Comparison of ENCODE assay signal across 8 cellular contexts in the genomic region with DNA sequence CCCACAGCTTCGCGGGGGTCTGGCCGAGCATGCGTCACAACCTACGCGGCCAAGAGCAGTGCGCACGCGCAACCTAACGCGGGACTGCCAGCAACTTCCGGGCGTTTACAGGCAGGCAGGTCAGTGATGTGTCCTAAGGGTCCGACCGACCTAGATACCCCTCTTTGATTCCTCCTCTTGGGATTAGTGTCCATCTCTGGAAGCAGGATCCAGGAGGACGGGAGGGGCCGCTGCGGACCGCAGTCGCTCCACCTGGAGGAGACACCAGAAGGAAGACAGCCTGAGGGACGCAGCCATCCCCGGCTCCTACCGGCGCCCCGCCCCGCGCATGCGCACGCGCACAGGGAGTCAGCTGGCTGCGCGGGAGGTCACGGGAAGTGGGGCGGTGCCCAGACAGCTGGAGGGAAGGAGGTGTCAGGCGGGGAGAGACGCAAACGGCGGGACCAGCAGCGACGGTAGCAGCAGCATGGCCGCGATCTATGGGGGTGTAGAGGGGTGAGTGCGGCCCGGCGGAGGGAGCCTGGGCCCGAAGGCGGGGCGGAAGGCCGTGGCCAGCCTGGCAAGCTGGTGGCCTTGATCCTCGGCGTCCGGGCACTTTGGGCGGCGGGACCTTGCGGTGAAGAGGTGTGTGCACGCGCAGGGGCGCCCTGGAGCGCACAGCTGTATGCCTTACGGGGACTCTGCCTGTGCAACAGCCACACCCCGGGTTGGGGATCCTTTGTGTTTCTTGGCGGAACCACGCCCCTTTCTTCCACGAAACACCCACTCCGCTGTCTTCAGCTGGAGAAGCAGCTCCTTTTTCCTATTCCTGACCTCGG. TPM values are rescaled to one million over a fixed set of nuclear protein-coding genes. Genes with fewer than 3 reads are reported as not detected.
A peak's percentile ranks its signal among the peaks of the same experiment; 100 is the strongest.
DNase-seq lines count a peak whose midpoint lies in the region; ATAC-seq and TF ChIP-seq lines count a peak whose summit lies in the region.

Gene NAGK, plus strand, starts transcription at position 431 of the 818 bp plus-strand sequence. Its CDS starts 36 bp downstream, at position 467.

- WGBS in ovary, 3 donors = 0% methylated on average over 65 to 66 of the region's 66 CpGs
- WGBS in thymus = under 1% methylated on average over 66 of the region's 66 CpGs

- H3K4me3 ChIP-seq in GM12875 (ENCODE audit: low read depth, low read length) (peak within 1 kb of the TSS; percentile 68), SU-DHL-6 (ENCODE audit: insufficient read depth, low read length, poor library complexity, severe bottlenecking) (peak within 1 kb of the TSS; percentile 80), ovary (peak within 1 kb of the TSS; percentile 97), thymus (ENCODE audit: low read length) (peak within 1 kb of the TSS; percentile 52)

- peak; percentile 67 for ATAC-seq in HG02763 (IDR thresholded peaks at IDR 0.05; ENCODE audit: unreplicated experiment)
- peak; percentile 87 for ATAC-seq in activated naive CD8-positive, alpha-beta T cell treated with anti-CD3 and anti-CD28 coated beads, Interleukin-2, amount 10 ng/mL, durations not matched to agents 7 days and 5 days (ENCODE audit: low read depth)

- peak within 1 kb of the TSS; percentile 96 for H3K27ac Mint-ChIP-seq in activated naive CD8-positive, alpha-beta T cell treated with anti-CD3 and anti-CD28 coated beads, Interleukin-2, amount 10 ng/mL, durations not matched to agents 7 days and 5 days

- DNase-seq in NCI-H1417 (lab: John Stamatoyannopoulos, UW) (peak; percentile 87 to 99 (median 99)), head of caudate nucleus (peak; percentile 92 to 98 (median 96)), ovary (peak; percentile 96 to 98 (median 97))
- DNase-seq in activated naive CD8-positive, alpha-beta T cell treated with anti-CD3 and anti-CD28 coated beads, Interleukin-2, amount 10 ng/mL, durations not matched to agents 7 days and 5 days = peak; percentile 99

- H3K9me3 Mint-ChIP-seq in activated naive CD8-positive, alpha-beta T cell treated with anti-CD3 and anti-CD28 coated beads, Interleukin-2, amount 10 ng/mL, durations not matched to agents 7 days and 5 days = no peaks in the 10 kb centered on the region

- no peaks in the 10 kb centered on the region for H3K27me3 ChIP-seq in SU-DHL-6 (ENCODE audit: low read length)
- H3K27me3 ChIP-seq in ovary = no peaks in the 10 kb centered on the region
- no peaks in the 10 kb centered on the region for H3K27me3 ChIP-seq in thymus (ENCODE audit: control insufficient read depth, insufficient read depth)

- TF ChIP-seq POLR2A in ovary (IDR thresholded peaks at IDR 0.05) = peak; percentile 100

- no peak within 1 kb of the TSS for H2AFZ ChIP-seq in SU-DHL-6 (ENCODE audit: low read depth, low read length, severe bottlenecking)

- H3K9me2 ChIP-seq in SU-DHL-6 (replicated peaks; ENCODE audit: insufficient read depth, low read length) = no peaks in the 10 kb centered on the region

- no peaks in the 10 kb centered on the region for H3K9me3 ChIP-seq in SU-DHL-6 (ENCODE audit: insufficient read depth, low read length)
- no peaks in the 10 kb centered on the region for H3K9me3 ChIP-seq in ovary
- no peaks in the 10 kb centered on the region for H3K9me3 ChIP-seq in thymus (ENCODE audit: control insufficient read depth)

- H3K4me2 ChIP-seq in SU-DHL-6 (ENCODE audit: low read depth, low read length, poor library complexity, severe bottlenecking) = peak within 1 kb of the TSS; percentile 84

- H3K4me3 Mint-ChIP-seq in activated naive CD8-positive, alpha-beta T cell treated with anti-CD3 and anti-CD28 coated beads, Interleukin-2, amount 10 ng/mL, durations not matched to agents 7 days and 5 days = peak within 1 kb of the TSS; percentile 94

- H3K27ac ChIP-seq in SU-DHL-6 (ENCODE audit: low read depth, low read length) = peak within 1 kb of the TSS; percentile 98
- peak within 1 kb of the TSS; percentile 46 to 95 for H3K27ac ChIP-seq in ovary
- H3K27ac ChIP-seq in thymus (ENCODE audit: low read depth) = peak within 1 kb of the TSS; percentile 94

- H3K36me3 ChIP-seq in SU-DHL-6 (ENCODE audit: low read length) (no peaks in the 10 kb centered on the region), ovary (no peaks in the 10 kb centered on the region), thymus (ENCODE audit: control insufficient read depth, insufficient read depth) (peaks cover 18% of the 10 kb centered on the region)

- intact Hi-C loops in head of caudate nucleus (cut with DNase I) = loop anchor here (5.0 kb wide), 1 partner anchor 66 kb away; no protein-coding TSS in a partner anchor
- intact Hi-C loops in ovary (cut with DNase I) = loop anchor here in 1 of 4 donors (5.0 kb wide), 1 partner anchor 86 kb away; no protein-coding TSS in a partner anchor

- peaks cover 39% of the 10 kb centered on the region for H3K79me2 ChIP-seq in SU-DHL-6 (ENCODE audit: insufficient read depth, low read length)

- POLR2A ChIA-PET in activated naive CD8-positive, alpha-beta T cell treated with anti-CD3 and anti-CD28 coated beads, Interleukin-2, amount 10 ng/mL, durations not matched to agents 7 days and 5 days (lab: Charles Lee) = interaction anchor here (0.5 to 2.7 kb wide), 22 partner anchors 8 to 1374 kb away, joined by 3 to 43 read pairs (median 4); partner anchors contain the start of genes MCEE, MPHOSPH10, PAIP2B and ZNF638

- no peaks in the 10 kb centered on the region for H4K20me1 ChIP-seq in SU-DHL-6 (ENCODE audit: low read depth, low read length)

- peaks cover 7% of the 10 kb centered on the region for H3K36me3 Mint-ChIP-seq in activated naive CD8-positive, alpha-beta T cell treated with anti-CD3 and anti-CD28 coated beads, Interleukin-2, amount 10 ng/mL, durations not matched to agents 7 days and 5 days

- TF ChIP-seq EP300 in ovary (IDR thresholded peaks at IDR 0.05) = peak; percentile 63

- peaks cover 49% of the 10 kb centered on the region for H3F3A ChIP-seq in SU-DHL-6 (ENCODE audit: insufficient read depth)

- H3K4me1 ChIP-seq in ovary (ENCODE audit: insufficient read depth) (no peaks in the 10 kb centered on the region), thymus (ENCODE audit: control insufficient read depth, insufficient read depth, low read length) (peaks cover 10% of the 10 kb centered on the region)

- H3K27me3 Mint-ChIP-seq in activated naive CD8-positive, alpha-beta T cell treated with anti-CD3 and anti-CD28 coated beads, Interleukin-2, amount 10 ng/mL, durations not matched to agents 7 days and 5 days = no peaks in the 10 kb centered on the region

- TF ChIP-seq CTCF in GM12875 (IDR thresholded peaks at IDR 0.05; ENCODE audit: borderline replicate concordance, insufficient read depth, low read depth, low read length) = 0 out of 2 replicates have a peak, but pooled peaks have one; percentile 2
- TF ChIP-seq CTCF in SU-DHL-6 (IDR thresholded peaks at IDR 0.05; ENCODE audit: insufficient read depth, low read length, poor library complexity, severe bottlenecking) = no peak
- peak in 2 of 3 donors; percentile 19 to 33 for TF ChIP-seq CTCF in ovary (IDR thresholded peaks at IDR 0.05)

- H3K4me1 Mint-ChIP-seq in activated naive CD8-positive, alpha-beta T cell treated with anti-CD3 and anti-CD28 coated beads, Interleukin-2, amount 10 ng/mL, durations not matched to agents 7 days and 5 days = peaks cover 35% of the 10 kb centered on the region

- peak within 1 kb of the TSS; percentile 88 for H3K9ac ChIP-seq in SU-DHL-6 (ENCODE audit: low read length)

RNA-seq across cellular contexts. Expression of gene NAGK, which starts in this region (rescaled TPM):
- total RNA-seq in activated naive CD8-positive, alpha-beta T cell treated with anti-CD3 and anti-CD28 coated beads, Interleukin-2, amount 10 ng/mL, durations not matched to agents 7 days and 5 days = 10 to 100 TPM; 87.1 to 93.3 TPM
- total RNA-seq in ovary = 10 to 100 TPM; 58.9 to 94.6 (median 81.1) TPM
- 10 to 100 TPM; 57.7 to 78.5 TPM for polyA plus RNA-seq in ovary
- polyA plus RNA-seq in thymus = 206 TPM

Comparison
In these comparisons a context has a peak if more than half of its experiments do, and no peak if none do; other contexts are left out.
1. Peak in every context shown above with its lines: DNase-seq, ATAC-seq, H3K4me3 ChIP-seq and H3K27ac ChIP-seq.